5 cellular contexts compared by ENCODE assay signal in genomic region chr17:73352261-73352660, GRCh38.
"Had no signal": no experiment of that assay in that cellular context is flagged by ENCODE, and none has a peak within 500 bp of the region (broad histone marks: within the 10 kb centered on the region; RNA-seq: fewer than 3 reads in every experiment).

No MANE protein-coding gene starts in this region.

- H3K27ac ChIP-seq: GM23248 had no signal

- H3K4me3 Mint-ChIP-seq: H9 had no signal

- H3K4me3 ChIP-seq: GM23248 had no signal

- H2AFZ ChIP-seq: GM23248 had no signal

- H3K9me3 Mint-ChIP-seq: H9 had no signal

- DNase-seq: GM23248, GOT3, H9, HCEC 1CT, IMR-90 had no signal

- H3K9ac ChIP-seq: GM23248 had no signal
